23 cellular contexts compared by ENCODE assay signal in the genomic region with DNA sequence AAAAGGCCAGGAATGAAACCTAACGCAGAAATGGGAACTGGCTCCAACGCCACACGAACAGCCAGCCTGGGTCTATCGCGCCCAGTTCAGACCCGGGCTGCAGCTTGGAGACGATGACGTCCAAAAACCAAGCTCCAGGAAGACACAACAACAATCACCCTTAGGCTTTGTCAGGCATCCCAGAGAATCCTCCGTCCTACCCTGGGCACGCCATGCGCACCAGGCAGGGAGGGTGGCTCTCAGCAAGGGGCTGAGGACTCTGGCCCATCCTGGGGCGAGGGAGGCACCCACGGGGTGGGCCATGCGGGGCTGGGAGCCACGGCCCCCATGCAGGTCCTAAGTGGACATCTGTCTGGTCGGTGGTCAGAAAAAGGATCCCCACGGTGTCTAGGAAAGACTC. TPM values are rescaled to one million over a fixed set of nuclear protein-coding genes. Genes with fewer than 3 reads are reported as not detected.
DNase-seq lines count a peak whose midpoint lies in the region; ATAC-seq and TF ChIP-seq lines count a peak whose summit lies in the region.
"Had no signal": no experiment of that assay in that cellular context is flagged by ENCODE, and none has a peak within 500 bp of the region (broad histone marks: within the 10 kb centered on the region; RNA-seq: fewer than 3 reads in every experiment).

No MANE protein-coding gene starts in this region.

- peaks cover 60% of the 10 kb centered on the region for H3K36me3 Mint-ChIP-seq in activated naive CD4-positive, alpha-beta T cell treated with anti-CD3 and anti-CD28 coated beads, Interleukin-2, amount 10 ng/mL, durations not matched to agents 7 days and 5 days
- peaks cover 45% of the 10 kb centered on the region for H3K36me3 Mint-ChIP-seq in effector memory CD8-positive, alpha-beta T cell (ENCODE audit: insufficient read depth)
- H3K36me3 Mint-ChIP-seq in stimulated activated memory B cell treated with anti-CD40 and anti-IgM and Interleukin-4, amounts not matched to agents 10 μg/mL and 1 μg/mL and 100 μg/mL, for 72 hours: peaks cover 8% of the 10 kb centered on the region

- H3K4me1 ChIP-seq in psoas muscle: peaks cover 69% of the 10 kb centered on the region

- H3K4me3 Mint-ChIP-seq in activated naive CD4-positive, alpha-beta T cell treated with anti-CD3 and anti-CD28 coated beads, Interleukin-2, amount 10 ng/mL, durations not matched to agents 7 days and 5 days: no peak overlapping the region
- H3K4me3 Mint-ChIP-seq in effector memory CD8-positive, alpha-beta T cell: peak overlapping the region; percentile 61 to 71
- no peak overlapping the region for H3K4me3 Mint-ChIP-seq in stimulated activated memory B cell treated with anti-CD40 and anti-IgM and Interleukin-4, amounts not matched to agents 10 μg/mL and 1 μg/mL and 100 μg/mL, for 72 hours
- H3K4me3 Mint-ChIP-seq: activated B cell treated with CpG ODN at 0.5 μM for 24 hours; activated naive CD8-positive, alpha-beta T cell treated with anti-CD3 and anti-CD28 coated beads, Interleukin-2, amount 10 ng/mL, durations not matched to agents 7 days and 5 days; H9; T-helper 1 cell treated with Interleukin-12 subunit alpha and Interleukin-12 subunit beta and Interleukin-4 antibody, amounts not matched to agents 30 μg/mL and 1 μg/mL, for 36 hours had no signal

- no peak for TF ChIP-seq CTCF in HL-60 (IDR thresholded peaks at IDR 0.05; ENCODE audit: insufficient read depth, low read length)
- no peak for TF ChIP-seq CTCF in psoas muscle (IDR thresholded peaks at IDR 0.05)

- H3K9me3 ChIP-seq in psoas muscle: no peaks in the 10 kb centered on the region

- intact Hi-C loops in psoas muscle (cut with DNase I): no loop called here

- no peaks in the 10 kb centered on the region for H3K27me3 Mint-ChIP-seq in activated naive CD4-positive, alpha-beta T cell treated with anti-CD3 and anti-CD28 coated beads, Interleukin-2, amount 10 ng/mL, durations not matched to agents 7 days and 5 days
- no peaks in the 10 kb centered on the region for H3K27me3 Mint-ChIP-seq in effector memory CD8-positive, alpha-beta T cell
- no peaks in the 10 kb centered on the region for H3K27me3 Mint-ChIP-seq in stimulated activated memory B cell treated with anti-CD40 and anti-IgM and Interleukin-4, amounts not matched to agents 10 μg/mL and 1 μg/mL and 100 μg/mL, for 72 hours
- H3K27me3 Mint-ChIP-seq: activated B cell treated with CpG ODN at 0.5 μM for 24 hours had no signal

- H3K27ac ChIP-seq in HL-60 (replicated peaks) (peak overlapping the region; percentile 27; the same call in 1 of the 2 replicates), psoas muscle (peak overlapping the region; percentile 30)
- H3K27ac ChIP-seq: brain microvascular endothelial cell had no signal

- peak overlapping the region; percentile 38 for H3K27ac Mint-ChIP-seq in activated naive CD4-positive, alpha-beta T cell treated with anti-CD3 and anti-CD28 coated beads, Interleukin-2, amount 10 ng/mL, durations not matched to agents 7 days and 5 days
- H3K27ac Mint-ChIP-seq in effector memory CD8-positive, alpha-beta T cell: peak overlapping the region; percentile 68 to 89
- H3K27ac Mint-ChIP-seq in stimulated activated memory B cell treated with anti-CD40 and anti-IgM and Interleukin-4, amounts not matched to agents 10 μg/mL and 1 μg/mL and 100 μg/mL, for 72 hours: no peak overlapping the region
- H3K27ac Mint-ChIP-seq: activated B cell treated with CpG ODN at 0.5 μM for 24 hours; activated naive CD8-positive, alpha-beta T cell treated with anti-CD3 and anti-CD28 coated beads, Interleukin-2, amount 10 ng/mL, durations not matched to agents 7 days and 5 days; T-helper 1 cell treated with Interleukin-12 subunit alpha and Interleukin-12 subunit beta and Interleukin-4 antibody, amounts not matched to agents 30 μg/mL and 1 μg/mL, for 36 hours had no signal

- H3K27me3 ChIP-seq in HL-60 (ENCODE audit: insufficient read depth, poor library complexity, severe bottlenecking) (no peaks in the 10 kb centered on the region), psoas muscle (ENCODE audit: insufficient read depth in 3 of 3, low read length in 2 of 3) (no peaks in the 10 kb centered on the region)
- H3K27me3 ChIP-seq: brain microvascular endothelial cell had no signal

- H3K36me3 ChIP-seq in psoas muscle (ENCODE audit: insufficient read depth in 1 of 2, low read depth in 1 of 2): no peaks in the 10 kb centered on the region

- no peak overlapping the region for H3K4me3 ChIP-seq in HL-60 (replicated peaks; ENCODE audit: insufficient read depth, low read length)
- H3K4me3 ChIP-seq in psoas muscle: no peak overlapping the region

- WGBS in psoas muscle, 3 donors: 64 to 76% (median 71%) methylated on average over 17 of the region's 17 CpGs

- H3K4me1 Mint-ChIP-seq in activated naive CD4-positive, alpha-beta T cell treated with anti-CD3 and anti-CD28 coated beads, Interleukin-2, amount 10 ng/mL, durations not matched to agents 7 days and 5 days: peaks cover 77% of the 10 kb centered on the region
- H3K4me1 Mint-ChIP-seq in effector memory CD8-positive, alpha-beta T cell (ENCODE audit: low read depth in 2 of 2): peaks cover 66 to 75% of the 10 kb centered on the region in 2 donors
- peaks cover 83% of the 10 kb centered on the region for H3K4me1 Mint-ChIP-seq in stimulated activated memory B cell treated with anti-CD40 and anti-IgM and Interleukin-4, amounts not matched to agents 10 μg/mL and 1 μg/mL and 100 μg/mL, for 72 hours

- DNase-seq in activated naive CD4-positive, alpha-beta T cell treated with anti-CD3 and anti-CD28 coated beads, Interleukin-2, amount 10 ng/mL, durations not matched to agents 7 days and 5 days: no peak
- no peak for DNase-seq in activated naive CD4-positive, alpha-beta T cell (lab: John Stamatoyannopoulos, UW)
- DNase-seq in HL-60 (ENCODE audit: low read depth in 1 of 2, low spot score in 1 of 2) (no peak), psoas muscle (no peak), Ammon's horn (ENCODE audit: low spot score) (no peak)
- no peak for DNase-seq in effector memory CD8-positive, alpha-beta T cell
- DNase-seq in stimulated activated CD8-positive, alpha-beta memory T cell treated with anti-CD3 and anti-CD28 coated beads, Interleukin-4, amount 100 ng/mL, for 48 hours: no peak
- DNase-seq: ACHN; activated B cell treated with CpG ODN at 0.5 μM for 24 hours; activated naive CD8-positive, alpha-beta T cell treated with anti-CD3 and anti-CD28 coated beads, Interleukin-2, amount 10 ng/mL, durations not matched to agents 7 days and 5 days; brain microvascular endothelial cell; dermis blood vessel endothelial cell; H9; KBM-7; left cardiac atrium; NCI-H2029 treated with DMSO at 0.1 percent for 48 hours; NCI-H510A treated with DMSO at 0.1 percent for 48 hours; SIG-M5 had no signal

- no peak for ATAC-seq in effector memory CD8-positive, alpha-beta T cell (replicated peaks)
- ATAC-seq in psoas muscle: no peak
- no peak for ATAC-seq in stimulated activated memory B cell treated with anti-CD40 and anti-IgM and Interleukin-4, amounts not matched to agents 10 μg/mL and 1 μg/mL and 100 μg/mL, for 72 hours
- ATAC-seq: left cardiac atrium had no signal

- CTCF ChIA-PET in activated naive CD4-positive, alpha-beta T cell treated with anti-CD3 and anti-CD28 coated beads, Interleukin-2, amount 10 ng/mL, durations not matched to agents 7 days and 5 days (lab: Charles Lee): interaction anchor here (0.6 to 1.5 kb wide), 3 partner anchors 9 to 103 kb away, joined by 3 to 4 read pairs (median 3); no protein-coding TSS in a partner anchor

- peaks cover 18% of the 10 kb centered on the region for H3K9me3 Mint-ChIP-seq in activated naive CD4-positive, alpha-beta T cell treated with anti-CD3 and anti-CD28 coated beads, Interleukin-2, amount 10 ng/mL, durations not matched to agents 7 days and 5 days
- H3K9me3 Mint-ChIP-seq in effector memory CD8-positive, alpha-beta T cell: no peaks in the 10 kb centered on the region
- no peaks in the 10 kb centered on the region for H3K9me3 Mint-ChIP-seq in stimulated activated memory B cell treated with anti-CD40 and anti-IgM and Interleukin-4, amounts not matched to agents 10 μg/mL and 1 μg/mL and 100 μg/mL, for 72 hours
- H3K9me3 Mint-ChIP-seq: activated B cell treated with CpG ODN at 0.5 μM for 24 hours, H9 had no signal

RNA-seq across cellular contexts. Expression of a gene that starts 9.0 kb away (rescaled TPM):
- total RNA-seq in psoas muscle: 10 to 100 TPM in 3 of 4 donors, 1 to 10 TPM in 1; 9.2 to 20.2 (median 14.5) TPM
- 10 to 100 TPM in 1 of 3 donors, 1 to 10 TPM in 2; 4.8 to 24.4 (median 5.2) TPM for polyA plus RNA-seq in psoas muscle

RNA-seq across cellular contexts. Expression of a gene that starts 55.6 kb away (rescaled TPM):
- total RNA-seq in psoas muscle: not detected
- under 1 TPM in 1 of 3 donors, not detected in 2; 0.09 TPM for polyA plus RNA-seq in psoas muscle
- total RNA-seq: activated B cell treated with CpG ODN at 0.5 μM for 24 hours, dermis blood vessel endothelial cell, epithelial cell of proximal tubule, frontal cortex, H9, left cardiac atrium, urinary bladder had no signal
- polyA plus RNA-seq: urinary bladder had no signal

Comparison
In these comparisons a context has a peak if more than half of its experiments do, and no peak if none do; other contexts are left out.
1. H3K4me3 Mint-ChIP-seq: peak in effector memory CD8-positive, alpha-beta T cell (2 of 2); none in activated naive CD4-positive, alpha-beta T cell treated with anti-CD3 and anti-CD28 coated beads, Interleukin-2, amount 10 ng/mL, durations not matched to agents 7 days and 5 days (single experiment) and stimulated activated memory B cell treated with anti-CD40 and anti-IgM and Interleukin-4, amounts not matched to agents 10 μg/mL and 1 μg/mL and 100 μg/mL, for 72 hours (single experiment).